In genomic region chr9:136717399-136717798, GRCh38 we compare ENCODE assay signal across 39 cellular contexts. TPM values are rescaled to one million over a fixed set of nuclear protein-coding genes. Genes with fewer than 3 reads are reported as not detected.
"Had no signal": no experiment of that assay in that cellular context is flagged by ENCODE, and none has a peak within 500 bp of the region (broad histone marks: within the 10 kb centered on the region; RNA-seq: fewer than 3 reads in every experiment).

No MANE protein-coding gene starts in this region.

- H3K4me2 ChIP-seq: PC-9 had no signal

- FAIRE-seq: RCC 7860 had no signal

- H3K27me3 ChIP-seq: ascending aorta, cardiac muscle cell, MG63 had no signal

- DNase-seq: activated B cell treated with CpG ODN at 0.5 μM for 24 hours; activated CD4-positive, alpha-beta memory T cell treated with anti-CD3 and anti-CD28 coated beads for 36 hours; activated CD4-positive, alpha-beta T cell treated with anti-CD3 and anti-CD28 coated beads for 4 hours; activated CD4-positive, alpha-beta T cell treated with anti-CD3 and anti-CD28 coated beads, Interleukin-2, amount 50 U/mL, for 1 hour; activated CD4-positive, CD25-positive, alpha-beta regulatory T cell treated with anti-CD3 and anti-CD28 coated beads, Interleukin-2, amount 50 U/mL, for 72 hours; activated CD8-positive, alpha-beta memory T cell treated with anti-CD3 and anti-CD28 coated beads, Interleukin-2, amount 50 U/mL, for 4 hours; activated gamma-delta T cell treated with Interleukin-2 at 50 U/mL for 16 hours; activated naive CD4-positive, alpha-beta T cell treated with anti-CD3 and anti-CD28 coated beads, Interleukin-2, amount 10 ng/mL, durations not matched to agents 7 days and 5 days; activated T-cell treated with anti-CD3 and anti-CD28 coated beads for 4 hours; activated T-cell treated with anti-CD3 and anti-CD28 coated beads, Interleukin-2, amount 50 U/mL, for 4 hours; amygdala; Kasumi-1; MG63; NCI-H1048; NCI-H1105 treated with DMSO at 0.1 percent for 48 hours; NCI-H1436; NCI-H1694; NCI-H1930; NCI-H2081 treated with DMSO at 0.1 percent for 48 hours; NCI-H510A; NCI-H526; NCI-H748 treated with DMSO at 0.1 percent for 48 hours; NK-92 treated with Interleukin-12 subunit alpha and Interleukin-12 subunit beta, amount 100 ng/mL, for 24 hours; PC-9; SIG-M5; T-cell; T-helper 17 cell; T-helper 9 cell had no signal

- H3K9me3 ChIP-seq: ascending aorta, MG63 had no signal

- H3K4me3 ChIP-seq: ascending aorta, cardiac muscle cell, MG63, PC-9 had no signal

- H3K27ac ChIP-seq: ascending aorta, cardiac muscle cell, PC-9, RWPE1, VCaP had no signal

- ATAC-seq: activated T-cell treated with anti-CD3 and anti-CD28 coated beads, Interleukin-2, amount 50 U/mL, for 4 hours; Right ventricle myocardium inferior; SK-N-SH treated with all-trans-retinoic acid at 6 μM for 48 hours; T-cell; T-helper 17 cell had no signal

- H2AFZ ChIP-seq: PC-9 had no signal

RNA-seq across cellular contexts. Expression of gene DIPK1B, which starts 5.0 kb away (rescaled TPM):
- total RNA-seq: activated CD4-positive, alpha-beta memory T cell treated with anti-CD3 and anti-CD28 coated beads for 36 hours had no signal

RNA-seq across cellular contexts. Expression of gene LCN10, which starts 25.3 kb away (rescaled TPM):
- total RNA-seq: OCI-LY7, SK-MEL-5 had no signal

RNA-seq across cellular contexts. Expression of gene LCN6, which starts 30.9 kb away (rescaled TPM):
- total RNA-seq: activated B cell treated with CpG ODN at 0.5 μM for 24 hours; activated CD4-positive, alpha-beta memory T cell treated with anti-CD3 and anti-CD28 coated beads for 36 hours; activated T-cell treated with anti-CD3 and anti-CD28 coated beads, Interleukin-2, amount 50 U/mL, for 4 hours; activated T-helper 1 cell treated with anti-CD3 and anti-CD28 coated beads, Interleukin-12 subunit alpha, Interleukin-12 subunit beta, Interleukin-2, Interleukin-4 antibody, amounts not matched to agents 30 ng/mL and 10 ng/mL and 1 ng/mL, durations not matched to agents 14 hours and 24 hours and 36 hours; cardiac muscle cell; OCI-LY7; PC-9; SK-MEL-5; T-cell; T-helper 17 cell had no signal
- polyA plus RNA-seq: cardiac muscle cell had no signal

RNA-seq across cellular contexts. Expression of gene LCN8, which starts 40.6 kb away (rescaled TPM):
- total RNA-seq: activated CD4-positive, alpha-beta memory T cell treated with anti-CD3 and anti-CD28 coated beads for 36 hours; activated T-cell treated with anti-CD3 and anti-CD28 coated beads, Interleukin-2, amount 50 U/mL, for 4 hours; activated T-helper 1 cell treated with anti-CD3 and anti-CD28 coated beads, Interleukin-12 subunit alpha, Interleukin-12 subunit beta, Interleukin-2, Interleukin-4 antibody, amounts not matched to agents 30 ng/mL and 10 ng/mL and 1 ng/mL, durations not matched to agents 14 hours and 24 hours and 36 hours; ascending aorta; cardiac muscle cell; OCI-LY7; PC-9; Right ventricle myocardium inferior; SK-MEL-5 had no signal
- polyA plus RNA-seq: adipose tissue, cardiac muscle cell had no signal
